Comparison of ENCODE assay signal across 8 cellular contexts in the genomic region with DNA sequence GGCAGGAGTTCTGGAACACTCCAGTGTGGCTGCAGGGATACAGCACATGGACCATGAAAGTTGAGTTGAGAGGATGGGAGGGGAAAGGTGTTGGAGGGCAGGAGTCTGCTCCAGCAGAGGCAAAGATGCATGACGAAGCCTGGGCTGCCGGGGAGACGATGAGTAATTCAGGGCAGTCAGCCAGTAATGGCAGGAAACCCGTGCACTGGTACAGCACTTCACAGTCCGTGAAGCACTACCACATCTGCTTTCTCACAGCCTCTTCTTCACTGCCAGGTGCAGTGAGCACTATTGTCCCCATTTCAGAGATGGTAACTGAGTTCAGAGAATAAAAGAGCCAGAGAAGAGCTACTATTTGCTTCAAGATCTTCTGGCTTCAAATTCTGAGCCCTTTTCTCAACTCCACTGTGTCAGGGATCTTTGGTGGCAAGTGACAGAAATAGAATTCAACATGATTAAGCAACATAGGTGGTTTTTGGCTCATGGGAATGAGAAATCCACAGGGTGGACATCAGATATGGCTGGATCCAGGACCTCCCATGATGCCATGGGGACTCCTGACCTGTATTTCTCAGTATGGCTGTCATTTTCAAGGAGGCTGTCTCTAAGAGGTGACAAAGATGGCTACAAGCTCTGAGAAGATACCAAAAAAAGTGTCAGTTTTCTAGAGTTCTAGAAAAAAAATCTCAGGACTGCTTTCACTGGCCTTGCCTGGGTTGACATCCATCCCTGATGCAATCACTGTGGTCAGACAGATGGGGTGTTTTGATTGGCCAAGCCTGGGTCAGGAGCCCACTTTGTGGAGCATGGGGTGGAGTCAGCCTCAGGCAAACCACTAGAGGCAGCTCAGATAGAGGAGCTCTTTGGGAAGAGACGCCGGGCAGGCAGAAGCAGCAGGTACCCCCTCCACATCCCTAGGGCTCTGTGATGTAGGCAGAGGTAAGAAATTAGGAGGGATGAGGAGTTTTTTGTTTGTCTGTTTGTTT. TPM values are rescaled to one million over a fixed set of nuclear protein-coding genes. Genes with fewer than 3 reads are reported as not detected.
DNase-seq lines count a peak whose midpoint lies in the region; ATAC-seq and TF ChIP-seq lines count a peak whose summit lies in the region.

No MANE protein-coding gene starts in this region.

- TF ChIP-seq CTCF in nephron progenitor cell (IDR thresholded peaks at IDR 0.05), result no peak

- H3K4me3 Mint-ChIP-seq in nephron progenitor cell, result no peak overlapping the region

- peak; percentile 89 for DNase-seq in GM04504 (ENCODE audit: low read depth)
- peak; percentile 65 for DNase-seq in SK-N-DZ (ENCODE audit: low spot score)
- DNase-seq in activated naive CD4-positive, alpha-beta T cell treated with anti-CD3 and anti-CD28 coated beads, Interleukin-2, amount 50 U/mL, for 72 hours (ENCODE audit: low spot score in 2 of 2), result peak; percentile 76 to 77
- peak; percentile 26 for DNase-seq in left lobe of liver (ENCODE audit: low spot score)
- DNase-seq in stimulated activated naive CD4-positive, alpha-beta T cell (lab: John Stamatoyannopoulos, UW), result peak; percentile 21 to 42 (median 26)
- no peak for DNase-seq in nephron progenitor cell

- peaks cover 10% of the 10 kb centered on the region for H3K4me1 Mint-ChIP-seq in nephron progenitor cell

- peaks cover 34 to 87% of the 10 kb centered on the region in 2 donors for H3K36me3 Mint-ChIP-seq in activated naive CD4-positive, alpha-beta T cell treated with anti-CD3 and anti-CD28 coated beads, Interleukin-2, amount 50 U/mL, for 72 hours
- peaks cover 5% of the 10 kb centered on the region for H3K36me3 Mint-ChIP-seq in nephron progenitor cell (ENCODE audit: low read depth)

- H3K9me3 Mint-ChIP-seq in activated naive CD4-positive, alpha-beta T cell treated with anti-CD3 and anti-CD28 coated beads, Interleukin-2, amount 50 U/mL, for 72 hours, result peaks cover 4 to 7% of the 10 kb centered on the region in 2 donors
- H3K9me3 Mint-ChIP-seq in nephron progenitor cell, result peaks cover 35% of the 10 kb centered on the region

- peak overlapping the region; percentile 89 to 94 for H3K27ac Mint-ChIP-seq in activated naive CD4-positive, alpha-beta T cell treated with anti-CD3 and anti-CD28 coated beads, Interleukin-2, amount 50 U/mL, for 72 hours
- H3K27ac Mint-ChIP-seq in nephron progenitor cell, result no peak overlapping the region

- peak; percentile 77 for ATAC-seq in GM21390 (IDR thresholded peaks at IDR 0.05; ENCODE audit: unreplicated experiment)
- ATAC-seq in HG03571 (IDR thresholded peaks at IDR 0.05; ENCODE audit: unreplicated experiment), result peak; percentile 79
- ATAC-seq in activated naive CD4-positive, alpha-beta T cell treated with anti-CD3 and anti-CD28 coated beads, Interleukin-2, amount 50 U/mL, for 72 hours, result peak; percentile 97 to 98
- ATAC-seq in left lobe of liver, result no peak

- peaks cover 9% of the 10 kb centered on the region for H3K27me3 Mint-ChIP-seq in nephron progenitor cell (ENCODE audit: low read depth, poor library complexity)

RNA-seq across cellular contexts. Expression of gene IL21R, which starts 24.7 kb away (rescaled TPM):
- polyA plus RNA-seq in SK-N-DZ (2014; cell fraction: cytosol; rRNA removed), result 1.5 and 1.6 TPM in 2 replicates
- polyA plus RNA-seq in SK-N-DZ (2014; cell fraction: nucleus; rRNA removed), result 0.69 and 0.82 TPM in 2 replicates
- total RNA-seq in activated naive CD4-positive, alpha-beta T cell treated with anti-CD3 and anti-CD28 coated beads, Interleukin-2, amount 50 U/mL, for 72 hours, result 100 to 1,000 TPM; 103 to 106 TPM
- total RNA-seq in left lobe of liver, result 0.33 TPM

Comparison
In these comparisons a context has a peak if more than half of its experiments do, and no peak if none do; other contexts are left out.
1. RNA of gene IL21R, which starts 24.7 kb away (total RNA-seq): 103 to 106 TPM in activated naive CD4-positive, alpha-beta T cell treated with anti-CD3 and anti-CD28 coated beads, Interleukin-2, amount 50 U/mL, for 72 hours; 0.33 TPM in left lobe of liver (single experiment); every median in the first group is over 10 times any median in the second.